In the genomic region with DNA sequence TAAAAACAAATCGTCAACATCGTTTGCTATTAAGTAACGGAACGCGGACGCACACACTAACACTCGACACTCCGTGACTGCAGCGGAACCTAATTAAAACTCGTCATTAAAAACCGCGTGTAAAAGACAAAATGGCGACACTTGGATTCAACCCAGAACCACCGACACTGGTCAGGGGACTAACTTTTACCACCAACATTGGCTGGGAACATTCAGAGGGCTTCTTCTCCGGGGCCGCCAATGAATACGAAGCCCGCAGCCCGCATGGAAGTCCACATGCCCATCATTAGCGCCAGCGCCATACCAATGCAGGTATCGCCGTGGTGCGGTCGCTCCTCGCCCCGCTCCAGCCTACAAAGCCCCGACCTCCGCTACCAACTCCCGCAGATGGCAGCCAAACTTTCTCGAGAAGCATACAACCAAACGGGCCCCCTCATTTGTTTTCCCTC, we compare ENCODE assay signal across 8 cellular contexts. TPM values are rescaled to one million over a fixed set of nuclear protein-coding genes. Genes with fewer than 3 reads are reported as not detected.
DNase-seq lines count a peak whose midpoint lies in the region; TF ChIP-seq lines count a peak whose summit lies in the region.

No MANE protein-coding gene starts in this region.

- no peaks in the 10 kb centered on the region for H3K4me1 ChIP-seq in H9 (ENCODE audit: insufficient read depth, low read length)
- no peaks in the 10 kb centered on the region for H3K4me1 ChIP-seq in parathyroid adenoma

- H2AFZ ChIP-seq in H9 (ENCODE audit: low read length) = no peak overlapping the region
- H2AFZ ChIP-seq in parathyroid adenoma = peak overlapping the region; percentile 78

- peak overlapping the region; percentile 51 for H3K27ac ChIP-seq in H9 (ENCODE audit: insufficient read length, low read depth, low read length)
- H3K27ac ChIP-seq in parathyroid adenoma = peak overlapping the region; percentile 98

- peak overlapping the region; percentile 78 for H2BK5ac ChIP-seq in H9 (ENCODE audit: insufficient read length, low read length)

- no peaks in the 10 kb centered on the region for H3K23me2 ChIP-seq in H9 (ENCODE audit: insufficient read length, low read depth, low read length, poor library complexity, severe bottlenecking)

- peaks cover 67 to 72% of the 10 kb centered on the region in 2 experiments for H3K9me3 Mint-ChIP-seq in H9

- peak overlapping the region; percentile 87 for H4K91ac ChIP-seq in H9 (ENCODE audit: insufficient read length, low read depth, low read length)

- H3K79me1 ChIP-seq in H9 (ENCODE audit: insufficient read depth, low read depth, low read length, poor library complexity, severe bottlenecking) = no peaks in the 10 kb centered on the region

- H3T11ph ChIP-seq in H9 (ENCODE audit: low read length) = no peak overlapping the region

- peak overlapping the region; percentile 89 to 97 for H3K4me3 Mint-ChIP-seq in H9

- no peak overlapping the region for H3K23ac ChIP-seq in H9 (ENCODE audit: insufficient read length, low read depth, low read length)

- H3K36me3 Mint-ChIP-seq in H9 (ENCODE audit: insufficient read depth in 1 of 3, low read depth in 3 of 3) = peaks cover 40 to 54% (median 46%) of the 10 kb centered on the region in 3 experiments

- WGBS in H9 (ENCODE audit: extremely low coverage, insufficient read length, low lambda C conversion rate) = no CpG with 5 or more reads among the region's 32 CpGs

- no peak overlapping the region for H2BK12ac ChIP-seq in H9 (ENCODE audit: insufficient read length, low read depth, low read length)

- TF ChIP-seq CTCF in H9 (conservative IDR thresholded peaks at IDR 0.05) (no peak), parathyroid adenoma (IDR thresholded peaks at IDR 0.05) (no peak)

- H2AK5ac ChIP-seq in H9 (ENCODE audit: insufficient read length, low read length) = no peak overlapping the region

- H4K5ac ChIP-seq in H9 (ENCODE audit: insufficient read length, low read depth, low read length) = peak overlapping the region; percentile 97

- no peaks in the 10 kb centered on the region for H3K36me3 ChIP-seq in parathyroid adenoma (ENCODE audit: control insufficient read depth, insufficient read depth, low read length)

- H3K4me3 ChIP-seq in parathyroid adenoma (ENCODE audit: low read depth, low read length) = peak overlapping the region; percentile 93

- peaks cover 4% of the 10 kb centered on the region for H3K27me3 Mint-ChIP-seq in H9 (ENCODE audit: low read depth)

- H3K27me3 ChIP-seq in H9 (ENCODE audit: insufficient read depth, low read length) (no peaks in the 10 kb centered on the region), parathyroid adenoma (ENCODE audit: control insufficient read depth, insufficient read depth, low read length) (no peaks in the 10 kb centered on the region)

- H3K9me3 ChIP-seq in H9 (ENCODE audit: control insufficient read depth, low read depth, low read length) (peaks cover 24% of the 10 kb centered on the region), parathyroid adenoma (ENCODE audit: control insufficient read depth, low read length) (no peaks in the 10 kb centered on the region)

- peak overlapping the region; percentile 97 for H3K18ac ChIP-seq in H9 (ENCODE audit: insufficient read length, low read depth, low read length)

- peak overlapping the region; percentile 89 for H4K8ac ChIP-seq in H9 (replicated peaks; ENCODE audit: insufficient read length, low read depth, low read length)

- H3K56ac ChIP-seq in H9 (ENCODE audit: insufficient read length, low read depth, low read length) = peak overlapping the region; percentile 85

- H3K27ac Mint-ChIP-seq in H9 = peak overlapping the region; percentile 95 to 99 (median 99)

- H4K20me1 ChIP-seq in H9 (ENCODE audit: control insufficient read depth, insufficient read depth, insufficient read length) = no peaks in the 10 kb centered on the region

- H3K4me2 ChIP-seq in H9 (ENCODE audit: insufficient read depth, insufficient read length, low read length) (peak overlapping the region; percentile 58), parathyroid adenoma (ENCODE audit: low read length) (peak overlapping the region; percentile 64)

- peak overlapping the region; percentile 99 for H3K14ac ChIP-seq in H9 (ENCODE audit: insufficient read depth, low read length)

- DNase-seq in D341Med (ENCODE audit: low spot score) = peak; percentile 24
- DNase-seq in H9 = no peak
- peak; percentile 26 for DNase-seq in NCI-H446 treated with DMSO at 0.1 percent for 48 hours (lab: John Stamatoyannopoulos, UW)
- DNase-seq in activated gamma-delta T cell treated with anti-CD3 and anti-CD28 coated beads, Interleukin-2, amount 50 U/mL, for 16 hours (ENCODE audit: low read depth) = peak; percentile 5
- DNase-seq in glomerular visceral epithelial cell (ENCODE audit: extremely low spot score) = peak; percentile 11
- DNase-seq in SHP77 treated with DMSO at 0.1 percent for 48 hours (lab: John Stamatoyannopoulos, UW) = no peak
- DNase-seq in NCI-H2107 treated with DMSO at 0.1 percent for 48 hours (lab: John Stamatoyannopoulos, UW; ENCODE audit: unreplicated experiment) = no peak

- peak overlapping the region; percentile 65 for H2BK120ac ChIP-seq in H9 (ENCODE audit: low read depth, low read length, poor library complexity, severe bottlenecking)

- peaks cover 9 to 29% of the 10 kb centered on the region in 2 experiments for H3K4me1 Mint-ChIP-seq in H9

- peak overlapping the region; percentile 82; the same call in 1 of the 2 replicates for H3K4ac ChIP-seq in H9 (ENCODE audit: low read depth, low read length)

- H2BK20ac ChIP-seq in H9 (ENCODE audit: low read depth, low read length, poor library complexity, severe bottlenecking) = no peak overlapping the region

- H2BK15ac ChIP-seq in H9 (ENCODE audit: low read depth, low read length) = no peak overlapping the region

- H3K9ac ChIP-seq in H9 (ENCODE audit: extremely low read depth, insufficient read length, low read length) (peak overlapping the region; percentile 100), parathyroid adenoma (peak overlapping the region; percentile 83)

- H3K79me2 ChIP-seq in H9 (ENCODE audit: insufficient read depth, low read length) (peaks cover 12% of the 10 kb centered on the region; the same call in 1 of the 2 replicates), parathyroid adenoma (peaks cover 9% of the 10 kb centered on the region)

RNA-seq across cellular contexts. Expression of gene RBMX, which starts 0.5 kb away (rescaled TPM):
- total RNA-seq in H9 (2021) = 409 and 414 TPM in 2 replicates

Comparison
In these comparisons a context has a peak if more than half of its experiments do, and no peak if none do; other contexts are left out.
1. DNase-seq: peak in D341Med (single experiment), NCI-H446 treated with DMSO at 0.1 percent for 48 hours (single experiment), activated gamma-delta T cell treated with anti-CD3 and anti-CD28 coated beads, Interleukin-2, amount 50 U/mL, for 16 hours (single experiment) and glomerular visceral epithelial cell (single experiment); none in H9 (single experiment), SHP77 treated with DMSO at 0.1 percent for 48 hours (single experiment) and NCI-H2107 treated with DMSO at 0.1 percent for 48 hours (single experiment).